ENCODE assay signal across 8 cellular contexts in genomic region chrX:71095555-71095970, GRCh38. TPM values are rescaled to one million over a fixed set of nuclear protein-coding genes. Genes with fewer than 3 reads are reported as not detected.
DNase-seq lines count a peak whose midpoint lies in the region; ATAC-seq and TF ChIP-seq lines count a peak whose summit lies in the region.

TSS of gene FOXO4 (plus strand) at chrX:71095851. CDS start at chrX:71096529, 678 bp downstream.

- no peak for TF ChIP-seq CTCF in AG04450 (IDR thresholded peaks at IDR 0.05; ENCODE audit: low read depth, low read length)
- TF ChIP-seq CTCF in kidney epithelial cell (IDR thresholded peaks at IDR 0.05; ENCODE audit: insufficient read depth, low read length, poor library complexity, severe bottlenecking): no peak

- H3K4me3 Mint-ChIP-seq in central memory CD8-positive, alpha-beta T cell: peak within 1 kb of the TSS; percentile 89

- DNase-seq in AG04450 (ENCODE audit: low read depth, low spot score) (peak; percentile 41), NCI-H345 treated with DMSO at 0.1 percent for 48 hours (lab: John Stamatoyannopoulos, UW; ENCODE audit: unreplicated experiment) (peak; percentile 66), kidney epithelial cell (ENCODE audit: low read depth) (peak; percentile 44)
- peak; percentile 81 for DNase-seq in activated CD4-positive, CD25-positive, alpha-beta regulatory T cell treated with anti-CD3 and anti-CD28 coated beads, Interleukin-2, amount 50 U/mL, for 16 hours (ENCODE audit: low read depth, low spot score)
- peak; percentile 70 to 82 for DNase-seq in central memory CD8-positive, alpha-beta T cell (ENCODE audit: low spot score in 2 of 2)
- DNase-seq in stimulated activated CD4-positive, alpha-beta T cell treated with anti-CD3 and anti-CD28 coated beads, Interleukin-15, amount 100 ng/mL, for 24 hours: peak; percentile 90

- in situ Hi-C loops in GM18951 (cut with MboI; ENCODE audit: low sequenced_read_pairs, unreplicated experiment): no loop called here

- TF ChIP-seq POLR2A in GM18951 (IDR thresholded peaks at IDR 0.05; ENCODE audit: extremely low read depth, insufficient read depth, insufficient read length): peak; percentile 57

- peak; percentile 87 for ATAC-seq in HG03280 (IDR thresholded peaks at IDR 0.05; ENCODE audit: unreplicated experiment)
- peak; percentile 82 for ATAC-seq in central memory CD8-positive, alpha-beta T cell (replicated peaks; ENCODE audit: extremely low read depth, poor library complexity, severe bottlenecking)

- H3K27me3 ChIP-seq in AG04450 (ENCODE audit: control insufficient read depth, insufficient read depth, low read length) (peaks cover 2% of the 10 kb centered on the region), kidney epithelial cell (ENCODE audit: control insufficient read depth, insufficient read depth, low read length) (no peaks in the 10 kb centered on the region)

- peak within 1 kb of the TSS; percentile 97 for H3K27ac Mint-ChIP-seq in central memory CD8-positive, alpha-beta T cell (ENCODE audit: low read depth)

- POLR2A ChIA-PET in AG04450 (lab: Yijun Ruan, JAX): no interaction called here

- H3K36me3 ChIP-seq in kidney epithelial cell (ENCODE audit: control insufficient read depth, insufficient read depth, low read length): no peaks in the 10 kb centered on the region

- CTCF ChIA-PET in AG04450 (lab: Charles Lee): no interaction called here

- no peaks in the 10 kb centered on the region for H3K9me3 Mint-ChIP-seq in central memory CD8-positive, alpha-beta T cell

- peaks cover 41% of the 10 kb centered on the region for H3K4me1 Mint-ChIP-seq in central memory CD8-positive, alpha-beta T cell

- peaks cover 12% of the 10 kb centered on the region for H3K36me3 Mint-ChIP-seq in central memory CD8-positive, alpha-beta T cell (ENCODE audit: insufficient read depth)

- H3K4me3 ChIP-seq in AG04450 (ENCODE audit: low read depth, low read length): peak within 1 kb of the TSS; percentile 71
- peak within 1 kb of the TSS; percentile 48 for H3K4me3 ChIP-seq in kidney epithelial cell (ENCODE audit: low read depth, low read length)

- H3K27me3 Mint-ChIP-seq in central memory CD8-positive, alpha-beta T cell: no peaks in the 10 kb centered on the region

- H3K27ac ChIP-seq in AG04450 (ENCODE audit: low read depth, low read length): no peak within 1 kb of the TSS

- no peaks in the 10 kb centered on the region for H3K9me3 ChIP-seq in AG04450 (ENCODE audit: control insufficient read depth, insufficient read depth, low read length)

RNA-seq across cellular contexts. Expression of gene FOXO4, which starts in this region (rescaled TPM):
- 1.3 and 1.6 TPM in 2 replicates for polyA plus RNA-seq in AG04450 (2011; rRNA removed)
- 1.6 and 2.9 TPM in 2 replicates for polyA minus RNA-seq in AG04450 (2011; rRNA and poly(A)+ RNA removed)
- total RNA-seq in kidney epithelial cell: 3.9 and 4.5 TPM in 2 replicates
